Comparison of ENCODE assay signal across 22 cellular contexts in genomic region chr5:102832445-102832844, GRCh38.
DNase-seq lines count a peak whose midpoint lies in the region; ATAC-seq and TF ChIP-seq lines count a peak whose summit lies in the region.
"Had no signal": no experiment of that assay in that cellular context is flagged by ENCODE, and none has a peak within 500 bp of the region (broad histone marks: within the 10 kb centered on the region; RNA-seq: fewer than 3 reads in every experiment).

No MANE protein-coding gene starts in this region.

- H3K4me3 ChIP-seq in mucosa of descending colon, result no peak overlapping the region
- H3K4me3 ChIP-seq in BE2C (ENCODE audit: low read depth, low read length), result no peak overlapping the region
- H3K4me3 ChIP-seq: tibial artery, vagina had no signal

- H3K4me1 Mint-ChIP-seq in central memory CD8-positive, alpha-beta T cell, result peaks cover 35% of the 10 kb centered on the region
- H3K4me1 Mint-ChIP-seq: naive B cell had no signal

- H3K9me3 ChIP-seq in mucosa of descending colon (no peaks in the 10 kb centered on the region), BE2C (no peaks in the 10 kb centered on the region)
- H3K9me3 ChIP-seq: tibial artery, vagina had no signal

- H3K4me3 Mint-ChIP-seq in central memory CD8-positive, alpha-beta T cell, result no peak overlapping the region
- H3K4me3 Mint-ChIP-seq: activated CD8-positive, alpha-beta T cell treated with anti-CD3 and anti-CD28 coated beads for 36 hours; CD4-positive, alpha-beta memory T cell; naive B cell had no signal

- H3K36me3 Mint-ChIP-seq in central memory CD8-positive, alpha-beta T cell (ENCODE audit: insufficient read depth), result peaks cover 2% of the 10 kb centered on the region
- H3K36me3 Mint-ChIP-seq: naive B cell had no signal

- no peak for DNase-seq in central memory CD8-positive, alpha-beta T cell (ENCODE audit: low spot score in 2 of 2)
- DNase-seq in mucosa of descending colon, result no peak
- no peak for DNase-seq in BE2C
- no peak for DNase-seq in foreskin melanocyte
- DNase-seq in omental fat pad (ENCODE audit: low spot score), result no peak
- DNase-seq: activated CD8-positive, alpha-beta T cell treated with anti-CD3 and anti-CD28 coated beads for 36 hours; CD4-positive, alpha-beta memory T cell; Kasumi-1; left ventricle myocardium superior; naive B cell; NCI-H1436; nucleus accumbens; SHP77 treated with DMSO at 0.1 percent for 48 hours; stimulated activated CD4-positive, alpha-beta T cell treated with anti-CD3 and anti-CD28 coated beads, Interleukin-4, amount 100 ng/mL, for 1 hour; SW 1271; T-helper 9 cell; tibial artery had no signal

- no peaks in the 10 kb centered on the region for H3K36me3 ChIP-seq in mucosa of descending colon (ENCODE audit: low read depth)
- no peaks in the 10 kb centered on the region for H3K36me3 ChIP-seq in BE2C
- H3K36me3 ChIP-seq: tibial artery, vagina had no signal

- ATAC-seq in GM18907 (IDR thresholded peaks at IDR 0.05; ENCODE audit: unreplicated experiment), result peak; percentile 49
- peak; percentile 58 for ATAC-seq in HG03196 (IDR thresholded peaks at IDR 0.05; ENCODE audit: unreplicated experiment)
- ATAC-seq in central memory CD8-positive, alpha-beta T cell (replicated peaks; ENCODE audit: extremely low read depth, poor library complexity, severe bottlenecking), result no peak
- ATAC-seq in mucosa of descending colon, result peak; percentile 46
- no peak for ATAC-seq in omental fat pad (ENCODE audit: low FRiP score)
- ATAC-seq in HG02571 (IDR thresholded peaks at IDR 0.05; ENCODE audit: unreplicated experiment), result no peak
- ATAC-seq: activated CD8-positive, alpha-beta T cell treated with anti-CD3 and anti-CD28 coated beads for 36 hours; left ventricle myocardium superior had no signal

- H3K27ac Mint-ChIP-seq in central memory CD8-positive, alpha-beta T cell (ENCODE audit: low read depth), result peak overlapping the region; percentile 70
- H3K27ac Mint-ChIP-seq: activated CD8-positive, alpha-beta T cell treated with anti-CD3 and anti-CD28 coated beads for 36 hours; activated naive CD4-positive, alpha-beta T cell treated with anti-CD3 and anti-CD28 coated beads, Interleukin-2, amount 50 U/mL, for 72 hours; CD4-positive, alpha-beta memory T cell; naive B cell had no signal

- H3K27me3 Mint-ChIP-seq in central memory CD8-positive, alpha-beta T cell, result no peaks in the 10 kb centered on the region
- H3K27me3 Mint-ChIP-seq: activated CD8-positive, alpha-beta T cell treated with anti-CD3 and anti-CD28 coated beads for 36 hours; CD4-positive, alpha-beta memory T cell; naive B cell had no signal

- H3K9me3 Mint-ChIP-seq in central memory CD8-positive, alpha-beta T cell, result no peaks in the 10 kb centered on the region
- H3K9me3 Mint-ChIP-seq: activated CD8-positive, alpha-beta T cell treated with anti-CD3 and anti-CD28 coated beads for 36 hours; activated naive CD4-positive, alpha-beta T cell treated with anti-CD3 and anti-CD28 coated beads, Interleukin-2, amount 50 U/mL, for 72 hours; naive B cell had no signal

- peaks cover 7% of the 10 kb centered on the region for H3K4me1 ChIP-seq in mucosa of descending colon (ENCODE audit: low read depth)
- H3K4me1 ChIP-seq in BE2C, result peaks cover 3% of the 10 kb centered on the region
- H3K4me1 ChIP-seq: vagina had no signal

- no peak for TF ChIP-seq CTCF in mucosa of descending colon (IDR thresholded peaks at IDR 0.05)
- TF ChIP-seq CTCF in BE2C (IDR thresholded peaks at IDR 0.05; ENCODE audit: low read depth, low read length), result no peak
- no peak for TF ChIP-seq CTCF in omental fat pad (IDR thresholded peaks at IDR 0.05)

- H3K27me3 ChIP-seq in BE2C, result no peaks in the 10 kb centered on the region
- H3K27me3 ChIP-seq: tibial artery, vagina had no signal

- intact Hi-C loops in mucosa of descending colon (cut with DNase I, micrococcal nuclease), result no loop called here

Comparison
In these comparisons a context has a peak if more than half of its experiments do, and no peak if none do; other contexts are left out.
1. ATAC-seq: peak in GM18907 (single experiment), HG03196 (single experiment) and mucosa of descending colon (single experiment); none in central memory CD8-positive, alpha-beta T cell (single experiment), omental fat pad (single experiment) and HG02571 (single experiment).